ENCODE assay signal across 8 cellular contexts in genomic region chr5:139414601-139415121, GRCh38. TPM values are rescaled to one million over a fixed set of nuclear protein-coding genes. Genes with fewer than 3 reads are reported as not detected.
DNase-seq lines count a peak whose midpoint lies in the region; ATAC-seq and TF ChIP-seq lines count a peak whose summit lies in the region.
"Had no signal": no experiment of that assay in that cellular context is flagged by ENCODE, and none has a peak within 500 bp of the region (broad histone marks: within the 10 kb centered on the region; RNA-seq: fewer than 3 reads in every experiment).

No MANE protein-coding gene starts in this region.

- intact Hi-C loops in stomach (cut with DNase I; ENCODE audit: low total_unique reads), result no loop called here

- CTCF ChIA-PET in activated CD8-positive, alpha-beta memory T cell treated with anti-CD3 and anti-CD28 coated beads, Interleukin-2, amount 10 ng/mL, durations not matched to agents 7 days and 5 days (lab: Charles Lee), result interaction anchor here (0.6 to 3.5 kb wide), 9 partner anchors 8 to 219 kb away, joined by 3 to 23 read pairs (median 4); partner anchors contain the start of genes DNAJC18 and SPATA24

- H3K4me3 ChIP-seq in stomach, result no peak overlapping the region

- TF ChIP-seq POLR2A in stomach (IDR thresholded peaks at IDR 0.05), result no peak

- ATAC-seq in activated CD8-positive, alpha-beta memory T cell treated with anti-CD3 and anti-CD28 coated beads, Interleukin-2, amount 10 ng/mL, durations not matched to agents 7 days and 5 days, result no peak
- peak; percentile 30 for ATAC-seq in esophagus mucosa

- peaks cover 1 to 43% (median 30%) of the 10 kb centered on the region in 4 donors for H3K36me3 ChIP-seq in stomach

- 71 to 81% (median 79%) methylated on average over 8 of the region's 8 CpGs for WGBS in stomach, 5 donors

- no peaks in the 10 kb centered on the region for H3K9me3 ChIP-seq in stomach

- TF ChIP-seq CTCF in stomach (IDR thresholded peaks at IDR 0.05) (no peak), type B pancreatic cell (conservative IDR thresholded peaks at IDR 0.05) (no peak)

- H3K27ac ChIP-seq in stomach, result peak overlapping the region in 3 of 5 donors; percentile 52 to 68 (median 58)

- H3K27me3 ChIP-seq in stomach, result no peaks in the 10 kb centered on the region

- H3K9me3 Mint-ChIP-seq in activated CD8-positive, alpha-beta memory T cell treated with anti-CD3 and anti-CD28 coated beads, Interleukin-2, amount 10 ng/mL, durations not matched to agents 7 days and 5 days (ENCODE audit: low read depth), result no peaks in the 10 kb centered on the region
- H3K9me3 Mint-ChIP-seq in type B pancreatic cell, result no peaks in the 10 kb centered on the region
- H3K9me3 Mint-ChIP-seq: HFFc6 had no signal

- H3K4me1 Mint-ChIP-seq in activated CD8-positive, alpha-beta memory T cell treated with anti-CD3 and anti-CD28 coated beads, Interleukin-2, amount 10 ng/mL, durations not matched to agents 7 days and 5 days, result peaks cover 61% of the 10 kb centered on the region
- H3K4me1 Mint-ChIP-seq in type B pancreatic cell (ENCODE audit: unreplicated experiment), result peaks cover 3% of the 10 kb centered on the region

- H3K36me3 Mint-ChIP-seq in activated CD8-positive, alpha-beta memory T cell treated with anti-CD3 and anti-CD28 coated beads, Interleukin-2, amount 10 ng/mL, durations not matched to agents 7 days and 5 days, result peaks cover 17% of the 10 kb centered on the region
- peaks cover 3% of the 10 kb centered on the region for H3K36me3 Mint-ChIP-seq in type B pancreatic cell

- no peak for TF ChIP-seq EP300 in stomach (IDR thresholded peaks at IDR 0.05)

- peaks cover 5 to 59% (median 29%) of the 10 kb centered on the region in 4 donors for H3K4me1 ChIP-seq in stomach

- DNase-seq in activated CD8-positive, alpha-beta memory T cell treated with anti-CD3 and anti-CD28 coated beads, Interleukin-2, amount 10 ng/mL, durations not matched to agents 7 days and 5 days, result no peak
- DNase-seq in activated CD8-positive, alpha-beta memory T cell treated with anti-CD3 and anti-CD28 coated beads for 24 hours, result no peak
- DNase-seq in stomach (no peak), type B pancreatic cell (ENCODE audit: extremely low spot score, unreplicated experiment) (no peak)
- DNase-seq in stimulated activated naive CD4-positive, alpha-beta T cell treated with Interleukin-2 at 50 U/mL for 16 hours (lab: John Stamatoyannopoulos, UW), result no peak
- DNase-seq: HFFc6 had no signal

- H3K27ac Mint-ChIP-seq in activated CD8-positive, alpha-beta memory T cell treated with anti-CD3 and anti-CD28 coated beads, Interleukin-2, amount 10 ng/mL, durations not matched to agents 7 days and 5 days, result peak overlapping the region; percentile 89
- no peak overlapping the region for H3K27ac Mint-ChIP-seq in type B pancreatic cell
- H3K27ac Mint-ChIP-seq: HFFc6, progenitor cell of endocrine pancreas had no signal

- H3K27me3 Mint-ChIP-seq in activated CD8-positive, alpha-beta memory T cell treated with anti-CD3 and anti-CD28 coated beads, Interleukin-2, amount 10 ng/mL, durations not matched to agents 7 days and 5 days, result no peaks in the 10 kb centered on the region
- no peaks in the 10 kb centered on the region for H3K27me3 Mint-ChIP-seq in type B pancreatic cell
- H3K27me3 Mint-ChIP-seq: progenitor cell of endocrine pancreas had no signal

- H3K4me3 Mint-ChIP-seq in activated CD8-positive, alpha-beta memory T cell treated with anti-CD3 and anti-CD28 coated beads, Interleukin-2, amount 10 ng/mL, durations not matched to agents 7 days and 5 days, result peak overlapping the region; percentile 12
- no peak overlapping the region for H3K4me3 Mint-ChIP-seq in type B pancreatic cell
- H3K4me3 Mint-ChIP-seq: HFFc6 had no signal

RNA-seq across cellular contexts. Expression of gene SPATA24, which starts 10.8 kb away (rescaled TPM):
- 1 to 10 TPM; 5.8 to 6.2 TPM for total RNA-seq in activated CD8-positive, alpha-beta memory T cell treated with anti-CD3 and anti-CD28 coated beads, Interleukin-2, amount 10 ng/mL, durations not matched to agents 7 days and 5 days
- total RNA-seq in esophagus mucosa (3.7 TPM), stomach (1 to 10 TPM in 1 of 5 donors, under 1 TPM in 1, not detected in 3; 0.92 to 3.6 TPM), type B pancreatic cell (ENCODE audit: low replicate concordance) (4.9 and 7.1 TPM in 2 replicates)
- 10 to 100 TPM in 1 of 3 donors, 1 to 10 TPM in 2; 5.4 to 10.1 (median 8.6) TPM for polyA plus RNA-seq in stomach

RNA-seq across cellular contexts. Expression of gene PROB1, which starts 19.8 kb away (rescaled TPM):
- total RNA-seq in activated CD8-positive, alpha-beta memory T cell treated with anti-CD3 and anti-CD28 coated beads, Interleukin-2, amount 10 ng/mL, durations not matched to agents 7 days and 5 days, result 10 to 100 TPM in 1 of 2 experiments, 1 to 10 TPM in 1; 6.3 to 10.9 TPM
- 1.9 TPM for total RNA-seq in esophagus mucosa
- total RNA-seq in stomach, result under 1 TPM in 2 of 5 donors, not detected in 3; 0.73 to 0.89 TPM
- polyA plus RNA-seq in stomach, result under 1 TPM; 0.55 to 0.76 (median 0.56) TPM
- total RNA-seq in type B pancreatic cell (ENCODE audit: low replicate concordance), result 0.69 and 1.3 TPM in 2 replicates

RNA-seq across cellular contexts. Expression of gene DNAJC18, which starts 24.7 kb away (rescaled TPM):
- 10 to 100 TPM in 1 of 2 experiments, 1 to 10 TPM in 1; 9.2 to 25.7 TPM for total RNA-seq in activated CD8-positive, alpha-beta memory T cell treated with anti-CD3 and anti-CD28 coated beads, Interleukin-2, amount 10 ng/mL, durations not matched to agents 7 days and 5 days
- total RNA-seq in esophagus mucosa, result 2.2 TPM
- 10 to 100 TPM in 1 of 5 donors, 1 to 10 TPM in 1, under 1 TPM in 2, not detected in 1; under 0.01 to 12.1 (median 1.6) TPM for total RNA-seq in stomach
- 1 to 10 TPM; 1.8 to 4.1 (median 2.7) TPM for polyA plus RNA-seq in stomach
- total RNA-seq in type B pancreatic cell (ENCODE audit: low replicate concordance), result 9.4 and 25.8 TPM in 2 replicates

RNA-seq across cellular contexts. Expression of gene MZB1, which starts 24.9 kb away (rescaled TPM):
- 10 to 100 TPM; 51.7 to 61.1 TPM for total RNA-seq in activated CD8-positive, alpha-beta memory T cell treated with anti-CD3 and anti-CD28 coated beads, Interleukin-2, amount 10 ng/mL, durations not matched to agents 7 days and 5 days
- total RNA-seq in esophagus mucosa, result 3.3 TPM
- 10 to 100 TPM in 1 of 5 donors, 1 to 10 TPM in 3, not detected in 1; 1.1 to 15.8 (median 1.5) TPM for total RNA-seq in stomach
- polyA plus RNA-seq in stomach, result 10 to 100 TPM in 2 of 3 donors, 1 to 10 TPM in 1; 7.6 to 14.1 (median 11.1) TPM
- 0.22 TPM in 1 of 2 replicates, not detected in the other for total RNA-seq in type B pancreatic cell (ENCODE audit: low replicate concordance)

RNA-seq across cellular contexts. Expression of gene SLC23A1, which starts 31.6 kb away (rescaled TPM):
- total RNA-seq in activated CD8-positive, alpha-beta memory T cell treated with anti-CD3 and anti-CD28 coated beads, Interleukin-2, amount 10 ng/mL, durations not matched to agents 7 days and 5 days, result 1 to 10 TPM; 1.9 to 2.5 TPM
- 0.28 TPM for total RNA-seq in esophagus mucosa
- under 1 TPM in 1 of 5 donors, not detected in 4; 0.37 TPM for total RNA-seq in stomach
- not detected for polyA plus RNA-seq in stomach
- total RNA-seq in type B pancreatic cell (ENCODE audit: low replicate concordance), result 1.6 and 2.1 TPM in 2 replicates
- total RNA-seq: HFFc6 had no signal
